ENCODE assay signal across 10 cellular contexts in genomic region chr14:61080591-61081010, GRCh38.
DNase-seq lines count a peak whose midpoint lies in the region; ATAC-seq and TF ChIP-seq lines count a peak whose summit lies in the region.
"Had no signal": no experiment of that assay in that cellular context is flagged by ENCODE, and none has a peak within 500 bp of the region (broad histone marks: within the 10 kb centered on the region; RNA-seq: fewer than 3 reads in every experiment).

No MANE protein-coding gene starts in this region.

- no peak for DNase-seq in omental fat pad (ENCODE audit: low spot score)
- no peak for DNase-seq in BE2C
- DNase-seq in GM19240 (ENCODE audit: insufficient read length, low spot score), result no peak
- DNase-seq: NCI-H1694 had no signal

- no peak overlapping the region for H3K4me3 ChIP-seq in BE2C (ENCODE audit: low read depth, low read length)
- H3K4me3 ChIP-seq: thoracic aorta had no signal

- peaks cover 10% of the 10 kb centered on the region for H3K4me1 ChIP-seq in BE2C

- no peaks in the 10 kb centered on the region for H3K9me3 ChIP-seq in BE2C
- H3K9me3 ChIP-seq: thoracic aorta had no signal

- H3K36me3 Mint-ChIP-seq in stimulated activated memory B cell treated with anti-CD40 and anti-IgM and Interleukin-4, amounts not matched to agents 10 μg/mL and 1 μg/mL and 100 μg/mL, for 72 hours, result peaks cover 37% of the 10 kb centered on the region

- ATAC-seq in GM19025 (IDR thresholded peaks at IDR 0.05; ENCODE audit: low read depth, unreplicated experiment) (peak; percentile 89), HG02943 (IDR thresholded peaks at IDR 0.05; ENCODE audit: low read depth, unreplicated experiment) (peak; percentile 66), SK-N-SH treated with all-trans-retinoic acid at 6 μM for 48 hours (peak; percentile 88), omental fat pad (ENCODE audit: low FRiP score) (no peak), HG02973 (IDR thresholded peaks at IDR 0.05; ENCODE audit: unreplicated experiment) (no peak)
- ATAC-seq in stimulated activated memory B cell treated with anti-CD40 and anti-IgM and Interleukin-4, amounts not matched to agents 10 μg/mL and 1 μg/mL and 100 μg/mL, for 72 hours, result peak; percentile 89

- no peak for TF ChIP-seq CTCF in omental fat pad (IDR thresholded peaks at IDR 0.05)
- TF ChIP-seq CTCF in BE2C (IDR thresholded peaks at IDR 0.05; ENCODE audit: low read depth, low read length), result no peak

- H3K27me3 ChIP-seq in BE2C, result no peaks in the 10 kb centered on the region

- H3K27ac Mint-ChIP-seq in stimulated activated memory B cell treated with anti-CD40 and anti-IgM and Interleukin-4, amounts not matched to agents 10 μg/mL and 1 μg/mL and 100 μg/mL, for 72 hours, result no peak overlapping the region

- H3K4me1 Mint-ChIP-seq in stimulated activated memory B cell treated with anti-CD40 and anti-IgM and Interleukin-4, amounts not matched to agents 10 μg/mL and 1 μg/mL and 100 μg/mL, for 72 hours, result peaks cover 18% of the 10 kb centered on the region

- no peaks in the 10 kb centered on the region for H3K36me3 ChIP-seq in BE2C
- H3K36me3 ChIP-seq: thoracic aorta had no signal

- peaks cover 5% of the 10 kb centered on the region for H3K9me3 Mint-ChIP-seq in stimulated activated memory B cell treated with anti-CD40 and anti-IgM and Interleukin-4, amounts not matched to agents 10 μg/mL and 1 μg/mL and 100 μg/mL, for 72 hours

- no peaks in the 10 kb centered on the region for H3K27me3 Mint-ChIP-seq in stimulated activated memory B cell treated with anti-CD40 and anti-IgM and Interleukin-4, amounts not matched to agents 10 μg/mL and 1 μg/mL and 100 μg/mL, for 72 hours

- no peak overlapping the region for H3K4me3 Mint-ChIP-seq in stimulated activated memory B cell treated with anti-CD40 and anti-IgM and Interleukin-4, amounts not matched to agents 10 μg/mL and 1 μg/mL and 100 μg/mL, for 72 hours

TF ChIP-seq in SK-N-SH treated with all-trans-retinoic acid at 6 μM for 48 hours, 23 proteins besides CTCF, POLR2A, EP300 and RAD21:
- TF ChIP-seq CSDC2 (CRISPR knock-in tag; IDR thresholded peaks at IDR 0.05), result no peak
- TF ChIP-seq ARNTL (CRISPR knock-in tag; IDR thresholded peaks at IDR 0.05; ENCODE audit: borderline replicate concordance, low read depth), result no peak
- TF ChIP-seq CREB5 (CRISPR knock-in tag; IDR thresholded peaks at IDR 0.05; ENCODE audit: low read depth), result no peak
- no peak for TF ChIP-seq ESRRG (CRISPR knock-in tag; IDR thresholded peaks at IDR 0.05)
- TF ChIP-seq OSR1 (CRISPR knock-in tag; IDR thresholded peaks at IDR 0.05), result no peak
- TF ChIP-seq ISL1 (CRISPR knock-in tag; IDR thresholded peaks at IDR 0.05), result no peak
- TF ChIP-seq ZFP3 (CRISPR knock-in tag; IDR thresholded peaks at IDR 0.05), result no peak
- no peak for TF ChIP-seq TCF4 (CRISPR knock-in tag; IDR thresholded peaks at IDR 0.05; ENCODE audit: borderline replicate concordance)
- TF ChIP-seq ZFP30 (CRISPR knock-in tag; IDR thresholded peaks at IDR 0.05), result no peak
- no peak for TF ChIP-seq ZNF565 (CRISPR knock-in tag; conservative IDR thresholded peaks at IDR 0.05; ENCODE audit: low read depth)
- TF ChIP-seq SNAI2 (CRISPR knock-in tag; IDR thresholded peaks at IDR 0.05), result no peak
- TF ChIP-seq PPARA (CRISPR knock-in tag; IDR thresholded peaks at IDR 0.05; ENCODE audit: borderline replicate concordance), result no peak
- TF ChIP-seq ZC3H10 (CRISPR knock-in tag; IDR thresholded peaks at IDR 0.05), result no peak
- TF ChIP-seq BACH2 (CRISPR knock-in tag; IDR thresholded peaks at IDR 0.05; ENCODE audit: borderline replicate concordance), result no peak
- TF ChIP-seq POU6F1 (CRISPR knock-in tag; IDR thresholded peaks at IDR 0.05; ENCODE audit: borderline replicate concordance, low read depth), result no peak
- no peak for TF ChIP-seq TSHZ2 (CRISPR knock-in tag; IDR thresholded peaks at IDR 0.05)
- TF ChIP-seq, protein P1, sequence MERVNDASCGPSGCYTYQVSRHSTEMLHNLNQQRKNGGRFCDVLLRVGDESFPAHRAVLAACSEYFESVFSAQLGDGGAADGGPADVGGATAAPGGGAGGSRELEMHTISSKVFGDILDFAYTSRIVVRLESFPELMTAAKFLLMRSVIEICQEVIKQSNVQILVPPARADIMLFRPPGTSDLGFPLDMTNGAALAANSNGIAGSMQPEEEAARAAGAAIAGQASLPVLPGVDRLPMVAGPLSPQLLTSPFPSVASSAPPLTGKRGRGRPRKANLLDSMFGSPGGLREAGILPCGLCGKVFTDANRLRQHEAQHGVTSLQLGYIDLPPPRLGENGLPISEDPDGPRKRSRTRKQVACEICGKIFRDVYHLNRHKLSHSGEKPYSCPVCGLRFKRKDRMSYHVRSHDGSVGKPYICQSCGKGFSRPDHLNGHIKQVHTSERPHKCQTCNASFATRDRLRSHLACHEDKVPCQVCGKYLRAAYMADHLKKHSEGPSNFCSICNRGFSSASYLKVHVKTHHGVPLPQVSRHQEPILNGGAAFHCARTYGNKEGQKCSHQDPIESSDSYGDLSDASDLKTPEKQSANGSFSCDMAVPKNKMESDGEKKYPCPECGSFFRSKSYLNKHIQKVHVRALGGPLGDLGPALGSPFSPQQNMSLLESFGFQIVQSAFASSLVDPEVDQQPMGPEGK (CRISPR knock-in tag; IDR thresholded peaks at IDR 0.05; ENCODE audit: borderline replicate concordance), result no peak
- no peak for TF ChIP-seq ZNF70 (CRISPR knock-in tag; IDR thresholded peaks at IDR 0.05)
- TF ChIP-seq GLIS3 (CRISPR knock-in tag; IDR thresholded peaks at IDR 0.05), result no peak
TF ChIP-seq in SK-N-SH treated with all-trans-retinoic acid at 6 μM for 48 hours: peak in this region for 0.

Comparison
In these comparisons a context has a peak if more than half of its experiments do, and no peak if none do; other contexts are left out.
1. ATAC-seq: peak in GM19025 (single experiment), HG02943 (single experiment), SK-N-SH treated with all-trans-retinoic acid at 6 μM for 48 hours (single experiment) and stimulated activated memory B cell treated with anti-CD40 and anti-IgM and Interleukin-4, amounts not matched to agents 10 μg/mL and 1 μg/mL and 100 μg/mL, for 72 hours (single experiment); none in omental fat pad (single experiment) and HG02973 (single experiment).